ENCODE assay signal across 10 cellular contexts in genomic region chr20:20466341-20466879, GRCh38.
DNase-seq lines count a peak whose midpoint lies in the region; ATAC-seq, FAIRE-seq and TF ChIP-seq lines count a peak whose summit lies in the region.
"Had no signal": no experiment of that assay in that cellular context is flagged by ENCODE, and none has a peak within 500 bp of the region (broad histone marks: within the 10 kb centered on the region; RNA-seq: fewer than 3 reads in every experiment).

No MANE protein-coding gene starts in this region.

- H2BK20ac ChIP-seq in H1 (ENCODE audit: low read length), result no peak overlapping the region

- H3K23me2 ChIP-seq in H1 (ENCODE audit: low read depth, low read length), result no peaks in the 10 kb centered on the region; the same call in 1 of the 2 replicates

- H2AFZ ChIP-seq in KMS-11 (ENCODE audit: low read depth) (no peak overlapping the region), H1 (ENCODE audit: low read length) (no peak overlapping the region)

- CTCF ChIA-PET in H1 (lab: Charles Lee; ENCODE audit: partially characterized antibody), result interaction anchor here (0.7 to 5.6 kb wide), 5 partner anchors 8 to 48 kb away, joined by 3 to 26 read pairs (median 3); no protein-coding TSS in a partner anchor

- no peak for TF ChIP-seq EP300 in H1 (IDR thresholded peaks at IDR 0.05; ENCODE audit: borderline replicate concordance in 1 of 2, low read depth in 2 of 2, low read length in 2 of 2)

- H2BK15ac ChIP-seq in H1 (ENCODE audit: low read length), result 0 out of 2 replicates have a peak overlapping the region, but pooled peaks have one; percentile 95

- H4K20me1 ChIP-seq in KMS-11 (ENCODE audit: insufficient read depth) (no peaks in the 10 kb centered on the region), H1 (replicated peaks in 1 of 2; ENCODE audit: control insufficient read depth in 1 of 2, insufficient read depth in 2 of 2, low read length in 2 of 2) (no peaks in the 10 kb centered on the region)

- no peak overlapping the region for H4K8ac ChIP-seq in H1 (ENCODE audit: extremely low read depth, insufficient read depth, low read length)

- 0 out of 2 replicates have a peak overlapping the region, but pooled peaks have one; percentile 19 for H2BK5ac ChIP-seq in H1 (ENCODE audit: low read depth, low read length)

- TF ChIP-seq POLR2A in H1 (IDR thresholded peaks at IDR 0.05; ENCODE audit: control extremely low read depth in 1 of 2, low read depth in 2 of 2, low read length in 2 of 2), result no peak

- H2BK120ac ChIP-seq in H1 (replicated peaks; ENCODE audit: low read depth, low read length), result no peak overlapping the region

- H3K79me2 ChIP-seq in KMS-11 (ENCODE audit: insufficient read depth, low read depth) (no peaks in the 10 kb centered on the region), H1 (ENCODE audit: control insufficient read depth in 1 of 2, insufficient read depth in 2 of 2, low read length in 2 of 2) (no peaks in the 10 kb centered on the region)

- H3K4me2 ChIP-seq in KMS-11 (peak overlapping the region; percentile 44), H1 (ENCODE audit: insufficient read depth in 1 of 2, low read depth in 2 of 2, low read length in 2 of 2) (no peak overlapping the region)

- 83% methylated on average over 4 of the region's 4 CpGs; no CpG with 5 or more reads in 1 of the 2 experiments for WGBS in H1 (ENCODE audit: extremely low coverage in 1 of 2, insufficient coverage in 1 of 2, insufficient read length in 1 of 2, insufficient replicate concordance in 2 of 2, low coverage in 1 of 2, low lambda C conversion rate in 2 of 2, missing lambda C conversion rate in 1 of 2), 2 experiments

- H3K36me3 ChIP-seq in KMS-11 (ENCODE audit: insufficient read depth) (no peaks in the 10 kb centered on the region), H1 (ENCODE audit: control insufficient read depth in 2 of 4, insufficient read depth in 4 of 4, low read length in 3 of 4) (no peaks in the 10 kb centered on the region)

- 0 out of 2 replicates have a peak overlapping the region, but pooled peaks have one; percentile 1 for H3K18ac ChIP-seq in H1 (ENCODE audit: extremely low read depth, low read length)

- POLR2A ChIA-PET in H1 (lab: Charles Lee; ENCODE audit: partially characterized antibody), result no interaction called here

- no peaks in the 10 kb centered on the region for H3K79me1 ChIP-seq in H1 (ENCODE audit: low read depth, low read length)

- H3K4me1 ChIP-seq in KMS-11 (ENCODE audit: low read depth, poor library complexity, severe bottlenecking) (peaks cover 27% of the 10 kb centered on the region), H1 (replicated peaks in 1 of 4; ENCODE audit: control insufficient read depth in 3 of 4, insufficient read depth in 4 of 4, low read length in 3 of 4) (peaks cover 9 to 28% (median 16%) of the 10 kb centered on the region in 4 experiments)

- H3K27ac ChIP-seq in KMS-11 (peak overlapping the region; percentile 7; the same call in 1 of the 2 replicates), H1 (ENCODE audit: low read depth, low read length) (no peak overlapping the region)

- H3K14ac ChIP-seq in H1 (ENCODE audit: insufficient read length), result no peak overlapping the region

- H3K9ac ChIP-seq in KMS-11 (no peak overlapping the region), H1 (replicated peaks in 1 of 4; ENCODE audit: extremely low read depth in 1 of 4, low read depth in 3 of 4, low read length in 3 of 4) (no peak overlapping the region)

- H3K4me3 ChIP-seq in KMS-11 (IDR thresholded peaks at IDR 0.05; ENCODE audit: insufficient read depth, low read depth, low read length) (no peak overlapping the region), H1 (ENCODE audit: extremely low read depth in 1 of 4, insufficient read depth in 2 of 4, low read depth in 3 of 4, low read length in 4 of 4) (no peak overlapping the region)

- H3K23ac ChIP-seq in H1 (ENCODE audit: insufficient read length), result no peak overlapping the region

- peak overlapping the region; percentile 56 for H4K91ac ChIP-seq in H1 (replicated peaks; ENCODE audit: insufficient read length, low read length)

- DNase-seq in NCI-H2171 treated with DMSO at 0.1 percent for 48 hours (lab: John Stamatoyannopoulos, UW), result peak; percentile 39
- no peak for DNase-seq in NCI-H2171 (lab: John Stamatoyannopoulos, UW)
- DNase-seq in H1 (ENCODE audit: low read depth in 1 of 2, low spot score in 2 of 2), result no peak
- DNase-seq in activated effector memory CD4-positive, alpha-beta T cell treated with anti-CD3 and anti-CD28 coated beads, Interleukin-2, amount 50 U/mL, for 16 hours, result no peak
- DNase-seq in HuH-7 (ENCODE audit: low spot score), result no peak
- DNase-seq in SHP77 treated with DMSO at 0.1 percent for 48 hours (lab: John Stamatoyannopoulos, UW), result no peak
- DNase-seq: activated T-cell treated with anti-CD3 and anti-CD28 coated beads, Interleukin-2, amount 50 U/mL, for 4 hours; CD4-positive, CD25-positive, alpha-beta regulatory T cell had no signal

- no peak overlapping the region for H3K56ac ChIP-seq in H1 (replicated peaks; ENCODE audit: insufficient read length, low read depth, low read length)

- H3K27me3 ChIP-seq in KMS-11 (ENCODE audit: insufficient read depth, low read depth) (peaks cover 5% of the 10 kb centered on the region; the same call in 1 of the 2 replicates), H1 (replicated peaks in 1 of 4; ENCODE audit: control insufficient read depth in 3 of 4, extremely low read depth in 1 of 4, insufficient read depth in 3 of 4, low read length in 3 of 4) (no peaks in the 10 kb centered on the region)

- peak overlapping the region; percentile 51; the same call in 1 of the 2 replicates for H2BK12ac ChIP-seq in H1 (ENCODE audit: low read depth, low read length)

- peak; percentile 85 for ATAC-seq in GM21619 (IDR thresholded peaks at IDR 0.05; ENCODE audit: unreplicated experiment)

- FAIRE-seq in H1 (lab: Jason Lieb, UNC), result no peak

- TF ChIP-seq CTCF in KMS-11 (conservative IDR thresholded peaks at IDR 0.05; ENCODE audit: low read depth, low read length) (no peak), H1 (IDR thresholded peaks at IDR 0.05; ENCODE audit: control extremely low read depth in 1 of 3, insufficient read depth in 1 of 3, low read depth in 1 of 3, low read length in 3 of 3) (no peak)

- TF ChIP-seq RAD21 in H1 (IDR thresholded peaks at IDR 0.05 in 1 of 2, conservative IDR thresholded peaks at IDR 0.05 in 1 of 2; ENCODE audit: low read depth in 2 of 2, low read length in 2 of 2), result no peak

- H2AK5ac ChIP-seq in H1 (ENCODE audit: low read depth, low read length), result no peak overlapping the region

- no peak overlapping the region for H4K5ac ChIP-seq in H1 (ENCODE audit: insufficient read length, low read depth, low read length)

- H3K9me3 ChIP-seq in H1 (ENCODE audit: insufficient read depth in 2 of 2, low read depth in 1 of 2, low read length in 1 of 2), result no peaks in the 10 kb centered on the region

- no peak overlapping the region for H3K4ac ChIP-seq in H1 (replicated peaks; ENCODE audit: insufficient read length, low read depth, low read length)

TF ChIP-seq in H1, 55 proteins besides CTCF, POLR2A, EP300 and RAD21:
- no peak for TF ChIP-seq TAF7 (optimal IDR thresholded peaks at IDR 0.05; ENCODE audit: borderline replicate concordance, low read depth, low read length)
- TF ChIP-seq, protein P1, sequence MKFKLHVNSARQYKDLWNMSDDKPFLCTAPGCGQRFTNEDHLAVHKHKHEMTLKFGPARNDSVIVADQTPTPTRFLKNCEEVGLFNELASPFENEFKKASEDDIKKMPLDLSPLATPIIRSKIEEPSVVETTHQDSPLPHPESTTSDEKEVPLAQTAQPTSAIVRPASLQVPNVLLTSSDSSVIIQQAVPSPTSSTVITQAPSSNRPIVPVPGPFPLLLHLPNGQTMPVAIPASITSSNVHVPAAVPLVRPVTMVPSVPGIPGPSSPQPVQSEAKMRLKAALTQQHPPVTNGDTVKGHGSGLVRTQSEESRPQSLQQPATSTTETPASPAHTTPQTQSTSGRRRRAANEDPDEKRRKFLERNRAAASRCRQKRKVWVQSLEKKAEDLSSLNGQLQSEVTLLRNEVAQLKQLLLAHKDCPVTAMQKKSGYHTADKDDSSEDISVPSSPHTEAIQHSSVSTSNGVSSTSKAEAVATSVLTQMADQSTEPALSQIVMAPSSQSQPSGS (IDR thresholded peaks at IDR 0.05; ENCODE audit: low read length), result no peak
- TF ChIP-seq KDM4A (IDR thresholded peaks at IDR 0.05; ENCODE audit: low read depth, low read length, severe bottlenecking), result no peak
- TF ChIP-seq CBX8 (IDR thresholded peaks at IDR 0.05; ENCODE audit: borderline replicate concordance, low read depth, low read length), result no peak
- no peak for TF ChIP-seq SUZ12 (IDR thresholded peaks at IDR 0.05; ENCODE audit: low read length)
- no peak for TF ChIP-seq RBBP5 (IDR thresholded peaks at IDR 0.05; ENCODE audit: borderline replicate concordance, low read depth, low read length)
- TF ChIP-seq HDAC2 (IDR thresholded peaks at IDR 0.05; ENCODE audit: borderline replicate concordance in 1 of 2, low read depth in 2 of 2, low read length in 2 of 2), result no peak
